In genomic region chr7:45624392-45624760, GRCh38 we compare ENCODE assay signal across 18 cellular contexts.
"Had no signal": no experiment of that assay in that cellular context is flagged by ENCODE, and none has a peak within 500 bp of the region (broad histone marks: within the 10 kb centered on the region; RNA-seq: fewer than 3 reads in every experiment).

No MANE protein-coding gene starts in this region.

- H3K4me3 ChIP-seq: breast epithelium, left ventricle myocardium inferior, lung, pancreas, right atrium auricular region, suprapubic skin, tibial artery, upper lobe of right lung had no signal

- H3K36me3 ChIP-seq: breast epithelium, left ventricle myocardium inferior, pancreas, right atrium auricular region, suprapubic skin, tibial artery, upper lobe of right lung had no signal

- H3K9me3 ChIP-seq: pancreas, upper lobe of right lung had no signal

- H3K27me3 ChIP-seq: breast epithelium, pancreas, right atrium auricular region, suprapubic skin, tibial artery, upper lobe of right lung had no signal

- H3K27ac ChIP-seq: breast epithelium, left ventricle myocardium inferior, pancreas, right atrium auricular region, suprapubic skin, tibial artery, upper lobe of right lung had no signal

- DNase-seq: activated CD4-positive, alpha-beta T cell treated with anti-CD3 and anti-CD28 coated beads for 48 hours; activated CD4-positive, alpha-beta T cell treated with anti-CD3 and anti-CD28 coated beads, Interleukin-2, amount 50 U/mL, for 48 hours; activated CD8-positive, alpha-beta memory T cell treated with anti-CD3 and anti-CD28 coated beads, Interleukin-2, amount 50 U/mL, for 48 hours; activated gamma-delta T cell; activated T-cell treated with anti-CD3 and anti-CD28 coated beads, Interleukin-2, amount 50 U/mL, for 24 hours; central memory CD4-positive, alpha-beta T cell; left ventricle myocardium inferior; naive thymus-derived CD4-positive, alpha-beta T cell; pancreas; stimulated activated CD4-positive, alpha-beta T cell treated with anti-CD3 and anti-CD28 coated beads, Interleukin-15, amount 100 ng/mL, for 24 hours; stimulated activated CD4-positive, alpha-beta T cell treated with anti-CD3 and anti-CD28 coated beads, Interleukin-2, amount 100 ng/mL, for 24 hours; stimulated activated naive CD4-positive, alpha-beta T cell; tibial artery; upper lobe of right lung had no signal

- H3K4me1 ChIP-seq: breast epithelium, left ventricle myocardium inferior, pancreas, right atrium auricular region, suprapubic skin, tibial artery, upper lobe of right lung had no signal
